Comparison of ENCODE assay signal across 1 cellular context in genomic region chr18:59484796-59485328, GRCh38.
TF ChIP-seq lines count a peak whose summit lies in the region.

No MANE protein-coding gene starts in this region.

TF ChIP-seq in IMR-90, 13 proteins besides CTCF, POLR2A, EP300 and RAD21 (continued from another document):
- TF ChIP-seq MAZ (IDR thresholded peaks at IDR 0.05; ENCODE audit: borderline replicate concordance, low read depth, low read length) = no peak
- no peak for TF ChIP-seq ELK1 (IDR thresholded peaks at IDR 0.05; ENCODE audit: borderline replicate concordance, low read depth, low read length)
- TF ChIP-seq BHLHE40 (IDR thresholded peaks at IDR 0.05; ENCODE audit: low read depth, low read length) = peak; percentile 98
- peak; percentile 94 for TF ChIP-seq CEBPB (IDR thresholded peaks at IDR 0.05; ENCODE audit: low read depth, low read length)
- TF ChIP-seq MXI1 (IDR thresholded peaks at IDR 0.05; ENCODE audit: borderline replicate concordance, low read depth, low read length) = peak; percentile 62; the same call in 1 of the 2 replicates
- no peak; the same call in 1 of the 2 replicates for TF ChIP-seq RFX5 (IDR thresholded peaks at IDR 0.05; ENCODE audit: low read depth, low read length)
